In genomic region chr2:107027205-107027604, GRCh38 we compare ENCODE assay signal across 17 cellular contexts.
A peak's percentile ranks its signal among the peaks of the same experiment; 100 is the strongest.
DNase-seq lines count a peak whose midpoint lies in the region; TF ChIP-seq lines count a peak whose summit lies in the region.
"Had no signal": no experiment of that assay in that cellular context is flagged by ENCODE, and none has a peak within 500 bp of the region (broad histone marks: within the 10 kb centered on the region; RNA-seq: fewer than 3 reads in every experiment).

No MANE protein-coding gene starts in this region.

- DNase-seq in EH (ENCODE audit: low read depth), result peak; percentile 21
- DNase-seq in RPMI7951 (ENCODE audit: low read depth), result peak; percentile 46
- peak; percentile 23 for DNase-seq in fibroblast of villous mesenchyme (ENCODE audit: low read depth)
- DNase-seq in esophagus squamous epithelium (lab: John Stamatoyannopoulos, UW), result no peak
- no peak for DNase-seq in erythroblast (lab: John Stamatoyannopoulos, UW)
- no peak for DNase-seq in DMS79 (lab: John Stamatoyannopoulos, UW)
- DNase-seq in D341Med (ENCODE audit: low spot score), result no peak
- DNase-seq: ACHN; AML-193; Caco-2; CD4-positive, alpha-beta T cell; DND-41; GDM1; HCEC 1CT; KBM-7 had no signal

- no peak overlapping the region for H3K4me3 ChIP-seq in fibroblast of villous mesenchyme (ENCODE audit: low read depth, low read length)
- no peak overlapping the region for H3K4me3 ChIP-seq in esophagus squamous epithelium
- H3K4me3 ChIP-seq: GM23338 had no signal

- H3K36me3 ChIP-seq in esophagus squamous epithelium, result no peaks in the 10 kb centered on the region

- H3K27me3 ChIP-seq in esophagus squamous epithelium, result peaks cover 0 to 3% (median 0%) of the 10 kb centered on the region in 4 donors

- H3K4me1 ChIP-seq in esophagus squamous epithelium, result no peaks in the 10 kb centered on the region
- H3K4me1 ChIP-seq: Caco-2 had no signal

- WGBS in esophagus squamous epithelium, 2 donors, result 60 to 75% methylated on average over 1 of the region's 1 CpG

- no peak for TF ChIP-seq POLR2A in esophagus squamous epithelium (IDR thresholded peaks at IDR 0.05)
- no peak for TF ChIP-seq POLR2A in erythroblast (IDR thresholded peaks at IDR 0.05; ENCODE audit: low read length)

- no peaks in the 10 kb centered on the region for H3K9me3 ChIP-seq in esophagus squamous epithelium
- H3K9me3 ChIP-seq: Caco-2 had no signal

- no peak overlapping the region for H3K27ac ChIP-seq in esophagus squamous epithelium
- H3K27ac ChIP-seq: C4-2B had no signal

- intact Hi-C loops in esophagus squamous epithelium (cut with DNase I), result no loop called here

- no peak for TF ChIP-seq CTCF in fibroblast of villous mesenchyme (IDR thresholded peaks at IDR 0.05; ENCODE audit: insufficient read depth, low read depth, low read length)
- TF ChIP-seq CTCF in esophagus squamous epithelium (IDR thresholded peaks at IDR 0.05), result no peak

Comparison
In these comparisons a context has a peak if more than half of its experiments do, and no peak if none do; other contexts are left out.
1. DNase-seq: peak in EH (single experiment), RPMI7951 (single experiment) and fibroblast of villous mesenchyme (single experiment); none in esophagus squamous epithelium (single experiment), erythroblast (0 of 2), DMS79 (single experiment) and D341Med (single experiment).